8 cellular contexts compared by ENCODE assay signal in the genomic region with DNA sequence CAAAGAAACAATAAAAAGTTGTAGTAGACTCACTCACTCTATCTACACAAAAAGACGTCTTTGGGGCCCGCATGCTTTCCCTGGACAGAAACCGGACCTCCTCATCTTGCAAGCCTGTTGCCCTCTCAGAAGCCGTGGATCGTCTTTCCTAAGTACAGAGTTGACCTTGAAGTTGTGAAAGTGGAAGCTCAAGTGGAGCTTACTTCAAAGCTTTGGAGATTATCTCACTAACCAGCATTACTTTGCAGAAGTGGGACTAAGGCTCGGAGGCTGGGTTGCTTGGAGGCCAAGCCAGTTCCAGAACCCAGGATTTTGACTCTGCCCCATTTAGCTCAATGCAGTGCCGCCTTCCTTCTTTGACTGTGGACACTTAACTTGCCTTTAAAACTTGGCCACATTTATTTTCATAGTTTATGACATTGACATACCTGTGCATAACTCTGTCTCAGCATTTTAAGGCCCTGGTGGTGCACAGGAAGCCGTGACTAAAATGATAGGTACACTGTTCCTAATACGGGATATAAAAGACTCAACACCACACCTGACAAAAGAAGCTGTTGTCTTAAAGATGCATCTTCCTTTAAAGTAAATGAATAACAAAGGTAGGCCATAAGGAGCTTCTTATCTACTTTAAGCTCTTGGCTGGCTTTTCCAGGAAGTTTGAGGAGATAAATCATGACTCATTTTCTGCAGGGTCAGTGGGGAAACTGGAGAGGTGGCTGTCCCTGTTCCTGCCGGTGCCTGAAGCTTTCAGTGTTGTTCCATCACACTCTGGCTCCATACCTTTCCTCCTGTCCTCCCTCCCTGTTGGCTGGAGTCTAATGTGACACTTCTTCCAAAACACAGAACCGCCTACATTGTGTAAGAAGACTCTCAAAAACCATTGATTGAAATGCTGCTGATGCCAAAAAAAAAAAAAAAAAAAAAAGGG. TPM values are rescaled to one million over a fixed set of nuclear protein-coding genes. Genes with fewer than 3 reads are reported as not detected.
A peak's percentile ranks its signal among the peaks of the same experiment; 100 is the strongest.
DNase-seq lines count a peak whose midpoint lies in the region; ATAC-seq, FAIRE-seq and TF ChIP-seq lines count a peak whose summit lies in the region.

No MANE protein-coding gene starts in this region.

- peaks cover 23% of the 10 kb centered on the region for H3K4me1 ChIP-seq in OCI-LY7 (ENCODE audit: insufficient read depth, low read length, poor library complexity, severe bottlenecking)
- peaks cover 18 to 42% (median 33%) of the 10 kb centered on the region in 3 donors for H3K4me1 ChIP-seq in pancreas

- FAIRE-seq in pancreas (lab: Jason Lieb, UNC): no peak

- H3K4me3 ChIP-seq in OCI-LY7 (ENCODE audit: low read depth, low read length, poor library complexity, severe bottlenecking) (no peak overlapping the region), pancreas (no peak overlapping the region)

- H3K36me3 Mint-ChIP-seq in effector memory CD8-positive, alpha-beta T cell (ENCODE audit: insufficient read depth): peaks cover 11% of the 10 kb centered on the region

- H3K36me3 ChIP-seq in OCI-LY7 (ENCODE audit: insufficient read depth, low read length): peaks cover 51% of the 10 kb centered on the region
- H3K36me3 ChIP-seq in pancreas: no peaks in the 10 kb centered on the region

- ATAC-seq in effector memory CD8-positive, alpha-beta T cell (replicated peaks): no peak
- ATAC-seq in pancreas (peak; percentile 78 to 88 (median 83)), GM21360 (IDR thresholded peaks at IDR 0.05; ENCODE audit: unreplicated experiment) (no peak), omental fat pad (ENCODE audit: low FRiP score) (no peak)

- TSS peak; percentile 20 for BruUV-seq in OCI-LY7 (replicated peaks; lab: Mats Ljungman, UMichigan)

- H3K27ac Mint-ChIP-seq in effector memory CD8-positive, alpha-beta T cell: peak overlapping the region; percentile 67 to 74

- no peak overlapping the region for H3K27ac ChIP-seq in OCI-LY7 (ENCODE audit: low read depth, low read length, poor library complexity, severe bottlenecking)
- H3K27ac ChIP-seq in pancreas: peak overlapping the region; percentile 17 to 82 (median 58)

- H3K27me3 ChIP-seq in pancreas: no peaks in the 10 kb centered on the region

- TF ChIP-seq CTCF in OCI-LY7 (conservative IDR thresholded peaks at IDR 0.05; ENCODE audit: low read length): no peak
- TF ChIP-seq CTCF in pancreas (IDR thresholded peaks at IDR 0.05): no peak
- no peak for TF ChIP-seq CTCF in omental fat pad (IDR thresholded peaks at IDR 0.05)

- 39 to 45% methylated on average over 11 of the region's 11 CpGs for WGBS in pancreas, 2 donors

- CTCF ChIA-PET in OCI-LY7 (lab: Charles Lee; ENCODE audit: unreplicated experiment): interaction anchor here (0.9 kb wide), 1 partner anchor 12 kb away, joined by 3 read pairs; a partner anchor contains a TSS

- DNase-seq in GF-D8 (lab: John Stamatoyannopoulos, UW) (peak; percentile 45), OCI-LY7 (ENCODE audit: low spot score) (no peak), pancreas (peak in 3 of 6 donors; percentile 12 to 72 (median 55)), hippocampal formation (lab: John Stamatoyannopoulos, UW) (no peak), NCI-H69 (lab: John Stamatoyannopoulos, UW) (no peak), omental fat pad (ENCODE audit: low spot score) (no peak)
- no peak for DNase-seq in effector memory CD8-positive, alpha-beta T cell

- intact Hi-C loops in OCI-LY7 (cut with micrococcal nuclease; ENCODE audit: unreplicated experiment) (no loop called here), pancreas (cut with DNase I) (no loop called here)

- peaks cover 27 to 43% of the 10 kb centered on the region in 2 donors for H3K4me1 Mint-ChIP-seq in effector memory CD8-positive, alpha-beta T cell (ENCODE audit: low read depth in 2 of 2)

- no peaks in the 10 kb centered on the region for H3K27me3 Mint-ChIP-seq in effector memory CD8-positive, alpha-beta T cell

- no peaks in the 10 kb centered on the region for H4K20me1 ChIP-seq in OCI-LY7 (ENCODE audit: insufficient read depth, low read length)

- H3K79me2 ChIP-seq in OCI-LY7 (ENCODE audit: insufficient read depth, low read depth, low read length): peaks cover 77% of the 10 kb centered on the region

- H3K9me3 ChIP-seq in OCI-LY7 (ENCODE audit: low read length) (no peaks in the 10 kb centered on the region), pancreas (no peaks in the 10 kb centered on the region)

- no peaks in the 10 kb centered on the region for H3K9me3 Mint-ChIP-seq in effector memory CD8-positive, alpha-beta T cell

- POLR2A ChIA-PET in OCI-LY7 (lab: Charles Lee): interaction anchor here (0.7 to 1.4 kb wide), 2 partner anchors 8 to 32 kb away, joined by 4 to 6 read pairs; no protein-coding TSS in a partner anchor

- no peak overlapping the region for H2AFZ ChIP-seq in OCI-LY7 (ENCODE audit: low read length)

- peak overlapping the region in 1 of 2 donors; percentile 27 for H3K4me3 Mint-ChIP-seq in effector memory CD8-positive, alpha-beta T cell

- H3K9me2 ChIP-seq in OCI-LY7 (ENCODE audit: insufficient read depth, low read length): no peaks in the 10 kb centered on the region

- H3K4me2 ChIP-seq in OCI-LY7 (ENCODE audit: low read length): no peak overlapping the region

RNA-seq across cellular contexts. Expression of a gene that starts 10.7 kb away (rescaled TPM):
- total RNA-seq in OCI-LY7 (2014; rRNA removed; shearing (Covaris generic)): 21.4 and 23.7 TPM in 2 replicates
- total RNA-seq in OCI-LY7 (2022): 17.6 and 20.2 TPM in 2 replicates
- total RNA-seq in pancreas: 100 to 1,000 TPM in 1 of 6 donors, 10 to 100 TPM in 3, 1 to 10 TPM in 2; 6.8 to 134 (median 12.6) TPM
- 10 to 100 TPM; 73.6 to 82.8 TPM for polyA plus RNA-seq in pancreas
- total RNA-seq in omental fat pad: 100 to 1,000 TPM in 2 of 4 donors, 10 to 100 TPM in 2; 37.8 to 147 (median 102) TPM

RNA-seq across cellular contexts. Expression of a gene that starts 11.6 kb away (rescaled TPM):
- total RNA-seq in OCI-LY7 (2014; rRNA removed; shearing (Covaris generic)): 8.6 TPM in 2 replicates
- total RNA-seq in OCI-LY7 (2022) (14.8 and 14.9 TPM in 2 replicates), pancreas (1 to 10 TPM; 3.0 to 6.2 (median 3.8) TPM), omental fat pad (10 to 100 TPM in 1 of 4 donors, 1 to 10 TPM in 3; 5.3 to 13.1 (median 6.7) TPM)
- polyA plus RNA-seq in pancreas: 1 to 10 TPM; 6.4 to 6.8 TPM

RNA-seq across cellular contexts. Expression of a gene that starts 48.8 kb away (rescaled TPM):
- total RNA-seq in OCI-LY7 (2014; rRNA removed; shearing (Covaris generic)): 67.4 and 68.1 TPM in 2 replicates
- 59.2 and 76.3 TPM in 2 replicates for total RNA-seq in OCI-LY7 (2022)
- total RNA-seq in pancreas: 10 to 100 TPM; 25.4 to 43.1 (median 34.2) TPM
- polyA plus RNA-seq in pancreas: 10 to 100 TPM; 66.0 to 78.5 TPM
- 10 to 100 TPM; 34.6 to 59.4 (median 53.0) TPM for total RNA-seq in omental fat pad

Comparison
In these comparisons a context has a peak if more than half of its experiments do, and no peak if none do; other contexts are left out.
1. ATAC-seq: peak in pancreas (4 of 4); none in effector memory CD8-positive, alpha-beta T cell (single experiment), GM21360 (single experiment) and omental fat pad (single experiment).